In genomic region chr9:118967901-118968300, GRCh38 we compare ENCODE assay signal across 36 cellular contexts.
"Had no signal": no experiment of that assay in that cellular context is flagged by ENCODE, and none has a peak within 500 bp of the region (broad histone marks: within the 10 kb centered on the region; RNA-seq: fewer than 3 reads in every experiment).

No MANE protein-coding gene starts in this region.

- H3K9me3 ChIP-seq: MG63 had no signal

- H3K4me3 ChIP-seq: MG63 had no signal

- DNase-seq: Kasumi-1, MG63, MM.1S, MV-4-11, NCI-H1048, NCI-H1092, NCI-H1092 treated with DMSO at 0.1 percent for 48 hours, NCI-H1105, NCI-H1105 treated with DMSO at 0.1 percent for 48 hours, NCI-H1417, NCI-H1417 treated with DMSO at 0.1 percent for 48 hours, NCI-H1436, NCI-H1436 treated with DMSO at 0.1 percent for 48 hours, NCI-H146, NCI-H1694, NCI-H1694 treated with DMSO at 0.1 percent for 48 hours, NCI-H187, NCI-H187 treated with DMSO at 0.1 percent for 48 hours, NCI-H1930, NCI-H2029, NCI-H2029 treated with DMSO at 0.1 percent for 48 hours, NCI-H2081, NCI-H2081 treated with DMSO at 0.1 percent for 48 hours, NCI-H2107, NCI-H2171, NCI-H2171 treated with DMSO at 0.1 percent for 48 hours, NCI-H2227 treated with DMSO at 0.1 percent for 48 hours, NCI-H226, NCI-H345, NCI-H446, NCI-H446 treated with DMSO at 0.1 percent for 48 hours, NCI-H510A, NCI-H510A treated with DMSO at 0.1 percent for 48 hours, NCI-H524, NCI-H524 treated with DMSO at 0.1 percent for 48 hours, NCI-H526 had no signal

- H3K36me3 ChIP-seq: MG63 had no signal

- H3K27me3 ChIP-seq: MG63 had no signal
